12 cellular contexts compared by ENCODE assay signal in the genomic region with DNA sequence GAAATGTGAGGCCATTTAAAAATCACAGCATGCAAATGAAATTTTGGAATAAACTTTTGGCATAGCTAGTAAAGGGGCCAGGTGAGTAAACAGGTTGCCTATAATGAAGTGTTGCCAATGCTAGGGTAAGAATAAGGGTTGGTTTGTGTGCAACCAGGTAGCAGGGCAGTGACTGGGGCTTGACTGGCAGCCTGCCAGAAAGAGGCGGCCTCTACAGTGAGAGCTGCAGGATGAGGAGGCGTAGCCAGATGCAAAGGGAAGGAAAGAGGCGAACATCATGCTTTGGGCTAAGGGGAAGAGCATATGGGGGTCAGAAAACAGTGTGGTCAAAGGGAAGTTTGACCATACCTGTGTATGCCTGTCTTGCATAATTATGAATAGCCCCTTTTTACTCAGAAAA.
A peak's percentile ranks its signal among the peaks of the same experiment; 100 is the strongest.
DNase-seq lines count a peak whose midpoint lies in the region; ATAC-seq and TF ChIP-seq lines count a peak whose summit lies in the region.
"Had no signal": no experiment of that assay in that cellular context is flagged by ENCODE, and none has a peak within 500 bp of the region (broad histone marks: within the 10 kb centered on the region; RNA-seq: fewer than 3 reads in every experiment).

No MANE protein-coding gene starts in this region.

- no peaks in the 10 kb centered on the region for H3K27me3 ChIP-seq in dorsolateral prefrontal cortex
- H3K27me3 ChIP-seq: upper lobe of left lung had no signal

- H3K4me3 ChIP-seq in dorsolateral prefrontal cortex, result no peak overlapping the region
- H3K4me3 ChIP-seq: upper lobe of left lung had no signal

- peak overlapping the region in 1 of 59 donors; percentile 11 for H3K27ac ChIP-seq in dorsolateral prefrontal cortex
- H3K27ac ChIP-seq: upper lobe of left lung had no signal

- peak; percentile 5 for DNase-seq in stimulated activated CD4-positive, alpha-beta T cell treated with anti-CD3 and anti-CD28 coated beads, Interleukin-4, amount 100 ng/mL, for 1 hour
- no peak for DNase-seq in stimulated activated CD4-positive, alpha-beta T cell treated with anti-CD3 and anti-CD28 coated beads, Interleukin-4, amount 100 ng/mL, for 24 hours
- DNase-seq in NCI-H2107 (lab: John Stamatoyannopoulos, UW) (peak; percentile 11), astrocyte of the hippocampus (ENCODE audit: low read depth, low spot score) (peak; percentile 20), kidney glomerular epithelial cell (lab: John Stamatoyannopoulos, UW) (no peak), GM03348 (ENCODE audit: low spot score) (no peak), dorsolateral prefrontal cortex (no peak)
- DNase-seq: activated naive CD4-positive, alpha-beta T cell; effector memory CD4-positive, alpha-beta T cell; Karpas-422 had no signal

- TF ChIP-seq CTCF in dorsolateral prefrontal cortex (IDR thresholded peaks at IDR 0.05 in 54 of 56, conservative IDR thresholded peaks at IDR 0.05 in 2 of 56; ENCODE audit: low read depth in 1 of 56, partially characterized antibody in 56 of 56), result no peak

- intact Hi-C loops in dorsolateral prefrontal cortex (cut with DNase I), result no loop called here

- no peak for ATAC-seq in HG02884 (IDR thresholded peaks at IDR 0.05; ENCODE audit: unreplicated experiment)

Comparison
In these comparisons a context has a peak if more than half of its experiments do, and no peak if none do; other contexts are left out.
1. DNase-seq: peak in stimulated activated CD4-positive, alpha-beta T cell treated with anti-CD3 and anti-CD28 coated beads, Interleukin-4, amount 100 ng/mL, for 1 hour (single experiment), NCI-H2107 (single experiment) and astrocyte of the hippocampus (single experiment); none in stimulated activated CD4-positive, alpha-beta T cell treated with anti-CD3 and anti-CD28 coated beads, Interleukin-4, amount 100 ng/mL, for 24 hours (single experiment), kidney glomerular epithelial cell (single experiment), GM03348 (single experiment) and dorsolateral prefrontal cortex (0 of 10).